Comparison of ENCODE assay signal across 1 cellular context in genomic region chr17:74744714-74745547, GRCh38.
TF ChIP-seq lines count a peak whose summit lies in the region.

No MANE protein-coding gene starts in this region.

TF ChIP-seq in HEK293, 187 proteins besides CTCF, POLR2A, EP300 and RAD21 (continued from another document and continues in another):
- TF ChIP-seq ZSCAN4 (tag by site-specific recombination; IDR thresholded peaks at IDR 0.05) (no peak), BCL11B (tag by site-specific recombination; IDR thresholded peaks at IDR 0.05; ENCODE audit: low read depth) (no peak), GLI4 (tag by site-specific recombination; IDR thresholded peaks at IDR 0.05) (no peak), ZNF404 (tag by site-specific recombination; IDR thresholded peaks at IDR 0.05) (no peak), ZNF341 (tag by site-specific recombination; IDR thresholded peaks at IDR 0.05; ENCODE audit: low read depth) (no peak), ATF2 (tag by site-specific recombination; IDR thresholded peaks at IDR 0.05; ENCODE audit: low read depth) (no peak), YY2 (tag by site-specific recombination; IDR thresholded peaks at IDR 0.05) (no peak), ZNF449 (tag by site-specific recombination; IDR thresholded peaks at IDR 0.05) (no peak), REPIN1 (tag by site-specific recombination; IDR thresholded peaks at IDR 0.05; ENCODE audit: low read depth) (no peak), ZNF426 (tag by site-specific recombination; IDR thresholded peaks at IDR 0.05) (no peak), IKZF3 (tag by site-specific recombination; IDR thresholded peaks at IDR 0.05) (no peak), ZBTB49 (tag by site-specific recombination; IDR thresholded peaks at IDR 0.05; ENCODE audit: low read depth) (no peak), HOXC10 (CRISPR knock-in tag; IDR thresholded peaks at IDR 0.05) (no peak), ZNF398 (tag by site-specific recombination; IDR thresholded peaks at IDR 0.05) (no peak), HOXD13 (CRISPR knock-in tag; IDR thresholded peaks at IDR 0.05; ENCODE audit: borderline replicate concordance) (no peak), RBAK (tag by site-specific recombination; IDR thresholded peaks at IDR 0.05) (no peak), KLF1 (tag by site-specific recombination; IDR thresholded peaks at IDR 0.05) (no peak; the same call in 1 of the 2 replicates), ZNF280D (tag by site-specific recombination; IDR thresholded peaks at IDR 0.05) (no peak), KLF16 (tag by site-specific recombination; IDR thresholded peaks at IDR 0.05) (no peak), TRIM28 (IDR thresholded peaks at IDR 0.05; ENCODE audit: borderline replicate concordance, low read length) (0 out of 2 replicates have a peak, but pooled peaks have one; percentile 26), ZNF610 (tag by site-specific recombination; IDR thresholded peaks at IDR 0.05; ENCODE audit: borderline replicate concordance) (no peak), ZNF548 (tag by site-specific recombination; IDR thresholded peaks at IDR 0.05) (no peak), ZNF521 (tag by site-specific recombination; IDR thresholded peaks at IDR 0.05) (no peak), MYNN (tag by site-specific recombination; IDR thresholded peaks at IDR 0.05; ENCODE audit: borderline replicate concordance) (no peak), ELK4 (IDR thresholded peaks at IDR 0.05; ENCODE audit: borderline replicate concordance, low read depth, low read length) (no peak), ZNF146 (tag by site-specific recombination; IDR thresholded peaks at IDR 0.05) (no peak), MEIS1 (CRISPR knock-in tag; IDR thresholded peaks at IDR 0.05; ENCODE audit: borderline replicate concordance) (no peak), ZNF202 (tag by site-specific recombination; IDR thresholded peaks at IDR 0.05; ENCODE audit: borderline replicate concordance) (no peak), ZNF23 (tag by site-specific recombination; IDR thresholded peaks at IDR 0.05; ENCODE audit: borderline replicate concordance) (no peak), ZNF121 (tag by site-specific recombination; IDR thresholded peaks at IDR 0.05) (peak; percentile 97), KLF17 (tag by site-specific recombination; IDR thresholded peaks at IDR 0.05) (peak; percentile 67), ZNF677 (tag by site-specific recombination; IDR thresholded peaks at IDR 0.05) (no peak), ZNF248 (tag by site-specific recombination; IDR thresholded peaks at IDR 0.05) (no peak)
- TF ChIP-seq, protein P1, sequence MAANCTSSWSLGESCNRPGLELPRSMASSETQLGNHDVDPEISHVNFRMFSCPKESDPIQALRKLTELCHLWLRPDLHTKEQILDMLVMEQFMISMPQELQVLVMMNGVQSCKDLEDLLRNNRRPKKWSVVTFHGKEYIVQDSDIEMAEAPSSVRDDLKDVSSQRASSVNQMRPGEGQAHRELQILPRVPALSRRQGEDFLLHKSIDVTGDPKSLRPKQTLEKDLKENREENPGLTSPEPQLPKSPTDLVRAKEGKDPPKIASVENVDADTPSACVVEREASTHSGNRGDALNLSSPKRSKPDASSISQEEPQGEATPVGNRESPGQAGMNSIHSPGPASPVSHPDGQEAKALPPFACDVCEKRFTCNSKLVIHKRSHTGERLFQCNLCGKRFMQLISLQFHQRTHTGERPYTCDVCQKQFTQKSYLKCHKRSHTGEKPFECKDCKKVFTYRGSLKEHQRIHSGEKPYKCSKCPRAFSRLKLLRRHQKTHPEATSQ (tag by site-specific recombination; IDR thresholded peaks at IDR 0.05), result no peak
- TF ChIP-seq, protein P2, sequence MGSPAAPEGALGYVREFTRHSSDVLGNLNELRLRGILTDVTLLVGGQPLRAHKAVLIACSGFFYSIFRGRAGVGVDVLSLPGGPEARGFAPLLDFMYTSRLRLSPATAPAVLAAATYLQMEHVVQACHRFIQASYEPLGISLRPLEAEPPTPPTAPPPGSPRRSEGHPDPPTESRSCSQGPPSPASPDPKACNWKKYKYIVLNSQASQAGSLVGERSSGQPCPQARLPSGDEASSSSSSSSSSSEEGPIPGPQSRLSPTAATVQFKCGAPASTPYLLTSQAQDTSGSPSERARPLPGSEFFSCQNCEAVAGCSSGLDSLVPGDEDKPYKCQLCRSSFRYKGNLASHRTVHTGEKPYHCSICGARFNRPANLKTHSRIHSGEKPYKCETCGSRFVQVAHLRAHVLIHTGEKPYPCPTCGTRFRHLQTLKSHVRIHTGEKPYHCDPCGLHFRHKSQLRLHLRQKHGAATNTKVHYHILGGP (tag by site-specific recombination; IDR thresholded peaks at IDR 0.05), result no peak
- TF ChIP-seq, protein P3, sequence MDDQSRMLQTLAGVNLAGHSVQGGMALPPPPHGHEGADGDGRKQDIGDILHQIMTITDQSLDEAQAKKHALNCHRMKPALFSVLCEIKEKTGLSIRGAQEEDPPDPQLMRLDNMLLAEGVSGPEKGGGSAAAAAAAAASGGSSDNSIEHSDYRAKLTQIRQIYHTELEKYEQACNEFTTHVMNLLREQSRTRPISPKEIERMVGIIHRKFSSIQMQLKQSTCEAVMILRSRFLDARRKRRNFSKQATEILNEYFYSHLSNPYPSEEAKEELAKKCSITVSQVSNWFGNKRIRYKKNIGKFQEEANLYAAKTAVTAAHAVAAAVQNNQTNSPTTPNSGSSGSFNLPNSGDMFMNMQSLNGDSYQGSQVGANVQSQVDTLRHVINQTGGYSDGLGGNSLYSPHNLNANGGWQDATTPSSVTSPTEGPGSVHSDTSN (CRISPR knock-in tag; IDR thresholded peaks at IDR 0.05), result no peak
- TF ChIP-seq, protein P4, sequence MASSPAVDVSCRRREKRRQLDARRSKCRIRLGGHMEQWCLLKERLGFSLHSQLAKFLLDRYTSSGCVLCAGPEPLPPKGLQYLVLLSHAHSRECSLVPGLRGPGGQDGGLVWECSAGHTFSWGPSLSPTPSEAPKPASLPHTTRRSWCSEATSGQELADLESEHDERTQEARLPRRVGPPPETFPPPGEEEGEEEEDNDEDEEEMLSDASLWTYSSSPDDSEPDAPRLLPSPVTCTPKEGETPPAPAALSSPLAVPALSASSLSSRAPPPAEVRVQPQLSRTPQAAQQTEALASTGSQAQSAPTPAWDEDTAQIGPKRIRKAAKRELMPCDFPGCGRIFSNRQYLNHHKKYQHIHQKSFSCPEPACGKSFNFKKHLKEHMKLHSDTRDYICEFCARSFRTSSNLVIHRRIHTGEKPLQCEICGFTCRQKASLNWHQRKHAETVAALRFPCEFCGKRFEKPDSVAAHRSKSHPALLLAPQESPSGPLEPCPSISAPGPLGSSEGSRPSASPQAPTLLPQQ (tag by site-specific recombination; IDR thresholded peaks at IDR 0.05), result peak; percentile 80
